In genomic region chr19:942133-942645, GRCh38 we compare ENCODE assay signal across 2 cellular contexts.
TF ChIP-seq lines count a peak whose summit lies in the region.

No MANE protein-coding gene starts in this region.

TF ChIP-seq in SK-N-SH, 30 proteins besides CTCF, POLR2A, EP300 and RAD21 (continued from another document):
- no peak for TF ChIP-seq YY1 (IDR thresholded peaks at IDR 0.05; ENCODE audit: low read depth)

TF ChIP-seq in SK-N-SH treated with all-trans-retinoic acid at 6 μM for 48 hours, 23 proteins besides CTCF, POLR2A, EP300 and RAD21 (continued from another document):
- no peak for TF ChIP-seq ZNF70 (CRISPR knock-in tag; IDR thresholded peaks at IDR 0.05)
- no peak for TF ChIP-seq ISL1 (CRISPR knock-in tag; IDR thresholded peaks at IDR 0.05)
- TF ChIP-seq ZC3H10 (CRISPR knock-in tag; IDR thresholded peaks at IDR 0.05) = no peak
- TF ChIP-seq ARNTL (CRISPR knock-in tag; IDR thresholded peaks at IDR 0.05; ENCODE audit: borderline replicate concordance, low read depth) = no peak
- TF ChIP-seq ZNF565 (CRISPR knock-in tag; conservative IDR thresholded peaks at IDR 0.05; ENCODE audit: low read depth) = no peak
- TF ChIP-seq RARB (CRISPR knock-in tag; IDR thresholded peaks at IDR 0.05) = no peak
- no peak for TF ChIP-seq CSRNP3 (CRISPR knock-in tag; IDR thresholded peaks at IDR 0.05)
- no peak for TF ChIP-seq ZNF8 (CRISPR knock-in tag; IDR thresholded peaks at IDR 0.05)
- TF ChIP-seq SNAI2 (CRISPR knock-in tag; IDR thresholded peaks at IDR 0.05) = no peak
